ENCODE assay signal across 8 cellular contexts in the genomic region with DNA sequence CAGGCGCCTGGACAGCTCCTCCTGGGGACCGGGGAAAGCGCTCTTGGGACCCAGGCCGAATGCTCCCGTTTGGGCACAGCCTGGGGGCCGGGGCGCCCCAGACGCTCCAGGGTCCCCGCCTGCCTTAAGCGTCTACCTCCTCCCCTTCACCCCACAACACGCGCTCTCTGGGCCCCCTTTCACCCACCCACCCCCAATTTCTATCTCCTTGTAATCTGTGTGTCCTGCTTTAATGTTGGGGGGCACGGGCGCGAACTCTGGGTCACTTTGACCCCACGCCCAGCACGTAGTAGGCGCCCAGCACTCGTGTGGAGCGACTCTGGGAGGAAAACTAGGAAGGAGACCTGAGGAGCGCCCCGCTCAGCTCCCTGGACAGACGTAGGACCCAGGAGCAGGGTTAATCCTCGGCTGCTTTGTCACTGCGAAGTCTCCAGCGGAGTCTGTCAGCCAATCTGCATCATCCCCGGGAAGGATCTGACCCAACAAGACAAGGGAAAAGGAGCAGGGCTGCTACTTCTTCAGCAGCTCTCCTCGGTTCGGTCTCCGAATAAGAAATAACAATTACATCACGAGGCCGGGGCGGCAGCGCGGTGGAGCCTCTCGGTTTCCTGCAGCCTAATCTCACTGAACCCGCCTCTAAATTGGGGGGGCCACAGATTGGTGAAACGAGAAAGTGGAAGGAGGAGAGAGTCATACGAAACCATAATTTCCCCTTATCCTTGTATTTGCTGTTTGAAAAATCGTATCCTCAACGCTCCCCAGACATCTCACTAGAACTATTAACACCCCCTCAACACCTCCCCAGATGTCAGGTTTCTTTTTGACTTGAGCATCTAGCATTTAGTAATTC. TPM values are rescaled to one million over a fixed set of nuclear protein-coding genes. Genes with fewer than 3 reads are reported as not detected.
DNase-seq lines count a peak whose midpoint lies in the region; ATAC-seq and TF ChIP-seq lines count a peak whose summit lies in the region.

No MANE protein-coding gene starts in this region.

- H3K4me2 ChIP-seq in neural progenitor cell, result peak overlapping the region; percentile 92

- H3K36me3 ChIP-seq in SJSA1 (peaks cover 9% of the 10 kb centered on the region), neural progenitor cell (no peaks in the 10 kb centered on the region)

- peak overlapping the region; percentile 62 for H3K27ac ChIP-seq in SJSA1
- H3K27ac ChIP-seq in neural progenitor cell, result peak overlapping the region; percentile 40

- peaks cover 8% of the 10 kb centered on the region for H3K36me3 Mint-ChIP-seq in neural progenitor cell
- peaks cover 4% of the 10 kb centered on the region for H3K36me3 Mint-ChIP-seq in stimulated activated naive CD8-positive, alpha-beta T cell treated with anti-CD3 and anti-CD28 coated beads, Interleukin-15, Interleukin-2, amounts not matched to agents 100 ng/mL and 50 ng/mL, for 24 hours (ENCODE audit: low read depth)

- DNase-seq in GDM1 (lab: John Stamatoyannopoulos, UW) (peak; percentile 79), SJSA1 (ENCODE audit: low read depth in 1 of 2, low spot score in 2 of 2) (peak; percentile 62 to 67), foreskin melanocyte (peak; percentile 77), neural progenitor cell (ENCODE audit: low spot score) (peak; percentile 88)
- peak; percentile 74 for DNase-seq in activated naive CD4-positive, alpha-beta T cell treated with Interleukin-2 at 50 U/mL for 16 hours

- peaks cover 24% of the 10 kb centered on the region for H3K4me1 ChIP-seq in SJSA1 (replicated peaks)
- peaks cover 23% of the 10 kb centered on the region for H3K4me1 ChIP-seq in neural progenitor cell

- peak overlapping the region; percentile 86 for H2AFZ ChIP-seq in neural progenitor cell (replicated peaks)

- H3K27me3 Mint-ChIP-seq in neural progenitor cell (ENCODE audit: insufficient read depth, low read depth), result peaks cover 2% of the 10 kb centered on the region
- H3K27me3 Mint-ChIP-seq in stimulated activated naive CD8-positive, alpha-beta T cell treated with anti-CD3 and anti-CD28 coated beads, Interleukin-15, Interleukin-2, amounts not matched to agents 100 ng/mL and 50 ng/mL, for 24 hours, result no peaks in the 10 kb centered on the region

- H3K4me3 ChIP-seq in SJSA1 (peak overlapping the region; percentile 92), neural progenitor cell (peak overlapping the region; percentile 90)

- H3K9ac ChIP-seq in neural progenitor cell, result peak overlapping the region; percentile 57

- H3K27ac Mint-ChIP-seq in neural progenitor cell, result peak overlapping the region; percentile 98
- peak overlapping the region; percentile 93 for H3K27ac Mint-ChIP-seq in stimulated activated naive CD8-positive, alpha-beta T cell treated with anti-CD3 and anti-CD28 coated beads, Interleukin-15, Interleukin-2, amounts not matched to agents 100 ng/mL and 50 ng/mL, for 24 hours

- TF ChIP-seq CTCF in neural progenitor cell (IDR thresholded peaks at IDR 0.05), result peak; percentile 5

- H3F3A ChIP-seq in neural progenitor cell (ENCODE audit: low read depth), result peaks cover 22% of the 10 kb centered on the region

- no peaks in the 10 kb centered on the region for H3K27me3 ChIP-seq in SJSA1 (replicated peaks)
- H3K27me3 ChIP-seq in neural progenitor cell, result peaks cover 11% of the 10 kb centered on the region

- H3K79me2 ChIP-seq in neural progenitor cell (ENCODE audit: low read depth), result peaks cover 39% of the 10 kb centered on the region

- peaks cover 28% of the 10 kb centered on the region for H3K4me1 Mint-ChIP-seq in neural progenitor cell
- H3K4me1 Mint-ChIP-seq in stimulated activated naive CD8-positive, alpha-beta T cell treated with anti-CD3 and anti-CD28 coated beads, Interleukin-15, Interleukin-2, amounts not matched to agents 100 ng/mL and 50 ng/mL, for 24 hours (ENCODE audit: low read depth), result peaks cover 41% of the 10 kb centered on the region

- no peaks in the 10 kb centered on the region for H3K9me3 ChIP-seq in SJSA1 (replicated peaks)
- H3K9me3 ChIP-seq in neural progenitor cell (ENCODE audit: low read depth), result no peaks in the 10 kb centered on the region

- H3K4me3 Mint-ChIP-seq in neural progenitor cell, result peak overlapping the region; percentile 95
- peak overlapping the region; percentile 91 for H3K4me3 Mint-ChIP-seq in stimulated activated naive CD8-positive, alpha-beta T cell treated with anti-CD3 and anti-CD28 coated beads, Interleukin-15, Interleukin-2, amounts not matched to agents 100 ng/mL and 50 ng/mL, for 24 hours

- ATAC-seq in HG03175 (IDR thresholded peaks at IDR 0.05; ENCODE audit: unreplicated experiment), result peak; percentile 2
- ATAC-seq in HG03095 (IDR thresholded peaks at IDR 0.05; ENCODE audit: unreplicated experiment), result no peak

- H3K9me3 Mint-ChIP-seq in neural progenitor cell, result peaks cover 8% of the 10 kb centered on the region
- no peaks in the 10 kb centered on the region for H3K9me3 Mint-ChIP-seq in stimulated activated naive CD8-positive, alpha-beta T cell treated with anti-CD3 and anti-CD28 coated beads, Interleukin-15, Interleukin-2, amounts not matched to agents 100 ng/mL and 50 ng/mL, for 24 hours

- peaks cover 20% of the 10 kb centered on the region for H4K20me1 ChIP-seq in neural progenitor cell (ENCODE audit: low read depth)

RNA-seq across cellular contexts. Expression of a gene that starts 0.8 kb away (rescaled TPM):
- 19.6 and 26.0 TPM in 2 replicates for total RNA-seq in SJSA1 (2014; rRNA removed; shearing (Covaris generic))
- total RNA-seq in neural progenitor cell (ENCODE audit: low replicate concordance), result 45.9 and 59.1 TPM in 2 replicates
